Comparison of ENCODE assay signal across 13 cellular contexts in the genomic region with DNA sequence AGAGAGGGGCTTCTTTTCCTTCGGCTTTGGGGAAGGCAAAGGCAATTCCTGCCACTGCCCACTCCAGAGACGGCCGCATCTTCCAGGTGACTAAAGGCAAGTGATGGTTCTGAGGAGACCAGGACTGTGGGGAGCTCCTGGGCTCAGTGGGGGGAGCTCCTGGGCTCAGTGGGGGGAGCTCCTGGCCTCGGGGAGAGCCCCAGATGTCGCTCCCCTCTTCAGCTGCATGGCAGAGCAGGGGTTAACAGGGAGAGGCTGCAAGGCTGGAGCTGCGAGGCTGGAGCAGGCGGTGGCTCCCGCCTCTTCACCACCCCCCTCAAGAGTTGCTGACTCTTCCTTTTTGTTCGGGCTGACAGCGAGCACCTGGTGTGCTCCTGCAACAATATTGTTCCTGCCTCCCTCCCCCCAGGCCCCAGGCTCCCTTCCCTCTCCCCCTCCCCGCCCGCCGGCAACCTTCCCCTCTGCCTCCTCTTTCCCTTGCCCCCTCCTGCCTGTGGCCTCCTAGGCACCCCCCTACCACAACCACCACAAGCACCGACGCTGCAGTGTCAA. TPM values are rescaled to one million over a fixed set of nuclear protein-coding genes. Genes with fewer than 3 reads are reported as not detected.
DNase-seq lines count a peak whose midpoint lies in the region; TF ChIP-seq lines count a peak whose summit lies in the region.
"Had no signal": no experiment of that assay in that cellular context is flagged by ENCODE, and none has a peak within 500 bp of the region (broad histone marks: within the 10 kb centered on the region; RNA-seq: fewer than 3 reads in every experiment).

No MANE protein-coding gene starts in this region.

- H2AK5ac ChIP-seq in neuronal stem cell (ENCODE audit: low read depth, low read length) = peak overlapping the region; percentile 83

- no peak overlapping the region for H2AFZ ChIP-seq in neuronal stem cell (ENCODE audit: low read length)
- H2AFZ ChIP-seq: hepatocyte had no signal

- H3K79me1 ChIP-seq in neuronal stem cell (ENCODE audit: low read depth, low read length) = no peaks in the 10 kb centered on the region

- no peak overlapping the region for H2BK15ac ChIP-seq in neuronal stem cell (ENCODE audit: low read length)

- no peak overlapping the region for H3K4me3 Mint-ChIP-seq in chondrocyte (ENCODE audit: unreplicated experiment)

- peaks cover 89% of the 10 kb centered on the region for H3K27me3 ChIP-seq in HUES6 (ENCODE audit: control insufficient read depth, insufficient read depth, low read length)
- peaks cover 21 to 95% (median 77%) of the 10 kb centered on the region in 3 experiments for H3K27me3 ChIP-seq in neuronal stem cell (ENCODE audit: control insufficient read depth in 3 of 3, insufficient read depth in 3 of 3, low read depth in 1 of 3, low read length in 3 of 3)

- H3K27ac Mint-ChIP-seq in chondrocyte (ENCODE audit: unreplicated experiment) = no peak overlapping the region

- peak overlapping the region; percentile 92 for H3K18ac ChIP-seq in neuronal stem cell (ENCODE audit: low read length)

- no peak overlapping the region for H3K14ac ChIP-seq in neuronal stem cell (ENCODE audit: low read length)

- H3K4ac ChIP-seq in neuronal stem cell (ENCODE audit: low read length) = no peak overlapping the region

- no CpG with 5 or more reads among the region's 15 CpGs for WGBS in neuronal stem cell (ENCODE audit: extremely low coverage in 2 of 2, insufficient read length in 2 of 2, insufficient replicate concordance in 1 of 2), 2 donors

- H3K9me3 Mint-ChIP-seq in chondrocyte (ENCODE audit: low read depth) = no peaks in the 10 kb centered on the region

- no peak overlapping the region for H2BK12ac ChIP-seq in neuronal stem cell (ENCODE audit: low read length)

- no peaks in the 10 kb centered on the region for H3K36me3 ChIP-seq in HUES6 (ENCODE audit: control insufficient read depth, insufficient read depth, low read length)
- no peaks in the 10 kb centered on the region for H3K36me3 ChIP-seq in neuronal stem cell (replicated peaks in 1 of 2; ENCODE audit: control insufficient read depth in 2 of 2, insufficient read depth in 2 of 2, low read length in 2 of 2)
- H3K36me3 ChIP-seq: esophagus muscularis mucosa had no signal

- peaks cover 1% of the 10 kb centered on the region for H3K36me3 Mint-ChIP-seq in chondrocyte (ENCODE audit: low read depth)

- no peaks in the 10 kb centered on the region for H3K9me3 ChIP-seq in HUES6 (ENCODE audit: control insufficient read depth, insufficient read depth, low read depth, low read length)
- H3K9me3 ChIP-seq in neuronal stem cell (replicated peaks in 1 of 2; ENCODE audit: control insufficient read depth in 2 of 2, insufficient read depth in 1 of 2, low read depth in 1 of 2, low read length in 2 of 2) = no peaks in the 10 kb centered on the region
- H3K9me3 ChIP-seq: esophagus muscularis mucosa had no signal

- H3K4me3 ChIP-seq in HUES6 (ENCODE audit: low read depth, low read length) = peak overlapping the region; percentile 34; the same call in 1 of the 2 replicates
- no peak overlapping the region for H3K4me3 ChIP-seq in neuronal stem cell (ENCODE audit: low read length in 2 of 2)
- H3K4me3 ChIP-seq: esophagus muscularis mucosa, hepatocyte had no signal

- H3K4me1 ChIP-seq in HUES6 (ENCODE audit: control insufficient read depth, insufficient read depth, low read length) (peaks cover 62% of the 10 kb centered on the region), neuronal stem cell (ENCODE audit: control insufficient read depth in 2 of 2, insufficient read depth in 1 of 2, low read depth in 1 of 2, low read length in 2 of 2) (peaks cover 10 to 41% of the 10 kb centered on the region in 2 donors)

- H3K27me3 Mint-ChIP-seq in chondrocyte (ENCODE audit: low read depth) = peaks cover 63% of the 10 kb centered on the region

- no peak overlapping the region for H3K23ac ChIP-seq in neuronal stem cell (ENCODE audit: low read depth, low read length, poor library complexity)

- DNase-seq in NCI-H2081 treated with DMSO at 0.1 percent for 48 hours (lab: John Stamatoyannopoulos, UW) (peak; percentile 5), SHP77 treated with DMSO at 0.1 percent for 48 hours (lab: John Stamatoyannopoulos, UW) (peak; percentile 77), neuronal stem cell (ENCODE audit: low spot score) (no peak), chondrocyte (ENCODE audit: low spot score) (no peak)
- no peak for DNase-seq in stimulated activated CD4-positive, alpha-beta T cell treated with anti-CD3 and anti-CD28 coated beads, Interleukin-15, amount 100 ng/mL, for 24 hours
- no peak for DNase-seq in effector CD4-positive, alpha-beta T cell
- DNase-seq: activated CD4-positive, alpha-beta T cell treated with anti-CD3 and anti-CD28 coated beads for 1 hour; activated T-cell treated with anti-CD3 and anti-CD28 coated beads, Interleukin-2, amount 50 U/mL, for 1 hour had no signal

- no peak overlapping the region for H4K91ac ChIP-seq in neuronal stem cell (ENCODE audit: low read depth, low read length, poor library complexity)

- H3K4me1 Mint-ChIP-seq in chondrocyte (ENCODE audit: low read depth) = peaks cover 4% of the 10 kb centered on the region

- H3K4me2 ChIP-seq in neuronal stem cell (ENCODE audit: insufficient read depth, low read length, poor library complexity, severe bottlenecking) = peak overlapping the region; percentile 29
- H3K4me2 ChIP-seq: hepatocyte had no signal

- H3K27ac ChIP-seq in HUES6 (ENCODE audit: low read depth, low read length) (no peak overlapping the region), neuronal stem cell (replicated peaks; ENCODE audit: low read length) (no peak overlapping the region)
- H3K27ac ChIP-seq: esophagus muscularis mucosa, hepatocyte had no signal

- H3K9ac ChIP-seq in HUES6 (ENCODE audit: low read length) = no peak overlapping the region
- no peak overlapping the region for H3K9ac ChIP-seq in neuronal stem cell (ENCODE audit: low read depth, low read length, poor library complexity)

- no peak for TF ChIP-seq CTCF in chondrocyte (IDR thresholded peaks at IDR 0.05)

- no peak overlapping the region for H4K8ac ChIP-seq in neuronal stem cell (ENCODE audit: low read depth, low read length)

- no peak overlapping the region for H2BK120ac ChIP-seq in neuronal stem cell (ENCODE audit: low read depth, low read length)

- H2BK5ac ChIP-seq in neuronal stem cell (ENCODE audit: low read length) = peak overlapping the region; percentile 16

RNA-seq across cellular contexts. Expression of a gene that starts 56.3 kb away (rescaled TPM):
- not detected for polyA plus RNA-seq in neuronal stem cell (2013, experiment 1 of 2)
- not detected for polyA plus RNA-seq in neuronal stem cell (2013, experiment 2 of 2)
- total RNA-seq in chondrocyte = not detected in 3 replicates
- total RNA-seq: esophagus muscularis mucosa, hepatocyte, omental fat pad, temporal lobe had no signal
- polyA plus RNA-seq: hepatocyte had no signal

Comparison
In these comparisons a context has a peak if more than half of its experiments do, and no peak if none do; other contexts are left out.
1. DNase-seq: peak in NCI-H2081 treated with DMSO at 0.1 percent for 48 hours (single experiment) and SHP77 treated with DMSO at 0.1 percent for 48 hours (single experiment); none in neuronal stem cell (single experiment), chondrocyte (single experiment), stimulated activated CD4-positive, alpha-beta T cell treated with anti-CD3 and anti-CD28 coated beads, Interleukin-15, amount 100 ng/mL, for 24 hours (single experiment) and effector CD4-positive, alpha-beta T cell (single experiment).